In genomic region chr12:6929806-6930452, GRCh38 we compare ENCODE assay signal across 9 cellular contexts. TPM values are rescaled to one million over a fixed set of nuclear protein-coding genes. Genes with fewer than 3 reads are reported as not detected.
DNase-seq lines count a peak whose midpoint lies in the region; ATAC-seq, FAIRE-seq and TF ChIP-seq lines count a peak whose summit lies in the region.
"Had no signal": no experiment of that assay in that cellular context is flagged by ENCODE, and none has a peak within 500 bp of the region (broad histone marks: within the 10 kb centered on the region; RNA-seq: fewer than 3 reads in every experiment).

No MANE protein-coding gene starts in this region.

- no peak overlapping the region for H3K4me3 ChIP-seq in HCT116 (replicated peaks in 1 of 2; ENCODE audit: low read depth in 1 of 2, low read length in 2 of 2)
- H3K4me3 ChIP-seq in left ventricle myocardium inferior: peak overlapping the region; percentile 92
- H3K4me3 ChIP-seq in small intestine (ENCODE audit: low read depth in 1 of 2, low read length in 2 of 2): peak overlapping the region; percentile 76 to 82

- no peak for TF ChIP-seq POLR2A in HCT116 (IDR thresholded peaks at IDR 0.05; ENCODE audit: borderline replicate concordance, extremely low read depth, insufficient read depth, insufficient read length)

- ATAC-seq in HCT116: no peak
- ATAC-seq in HG02623 (IDR thresholded peaks at IDR 0.05; ENCODE audit: unreplicated experiment): no peak

- CTCF ChIA-PET in HCT116 (lab: Charles Lee): no interaction called here

- H3K9me3 ChIP-seq in HCT116 (ENCODE audit: control insufficient read depth in 1 of 2, insufficient read depth in 1 of 2, low read depth in 1 of 2, low read length in 2 of 2) (no peaks in the 10 kb centered on the region), left ventricle myocardium inferior (replicated peaks) (no peaks in the 10 kb centered on the region), small intestine (ENCODE audit: control insufficient read depth, low read depth) (no peaks in the 10 kb centered on the region)

- H3K4me3 Mint-ChIP-seq in activated T-helper 1 cell treated with anti-CD3 and anti-CD28 coated beads, Interleukin-12 subunit alpha, Interleukin-12 subunit beta, Interleukin-2, Interleukin-4 antibody, amounts not matched to agents 30 ng/mL and 10 ng/mL and 1 ng/mL, durations not matched to agents 14 hours and 24 hours and 36 hours: peak overlapping the region; percentile 93

- no peaks in the 10 kb centered on the region for H4K20me1 ChIP-seq in HCT116 (ENCODE audit: insufficient read depth)

- POLR2A ChIA-PET in HCT116 (lab: Charles Lee): no interaction called here

- H3K27ac ChIP-seq in HCT116 (ENCODE audit: low read depth, low read length): 0 out of 2 replicates have a peak overlapping the region, but pooled peaks have one; percentile 71
- H3K27ac ChIP-seq in left ventricle myocardium inferior (replicated peaks): peak overlapping the region; percentile 97
- H3K27ac ChIP-seq in small intestine (ENCODE audit: low read depth in 1 of 2, low read length in 1 of 2): peak overlapping the region; percentile 81 to 86

- peaks cover 3% of the 10 kb centered on the region for H3K27me3 Mint-ChIP-seq in activated T-helper 1 cell treated with anti-CD3 and anti-CD28 coated beads, Interleukin-12 subunit alpha, Interleukin-12 subunit beta, Interleukin-2, Interleukin-4 antibody, amounts not matched to agents 30 ng/mL and 10 ng/mL and 1 ng/mL, durations not matched to agents 14 hours and 24 hours and 36 hours (ENCODE audit: insufficient read depth)

- TF ChIP-seq CTCF in HCT116 (IDR thresholded peaks at IDR 0.05 in 2 of 3, conservative IDR thresholded peaks at IDR 0.05 in 1 of 3; ENCODE audit: borderline replicate concordance in 1 of 3, insufficient read depth in 1 of 3, low read depth in 2 of 3, low read length in 2 of 3): no peak
- TF ChIP-seq CTCF in left ventricle myocardium inferior (IDR thresholded peaks at IDR 0.05; ENCODE audit: borderline replicate concordance): no peak

- H3K79me2 ChIP-seq in HCT116 (ENCODE audit: insufficient read depth, low read length): peaks cover 62% of the 10 kb centered on the region

- H3K4me2 ChIP-seq in HCT116 (ENCODE audit: low read length): peak overlapping the region; percentile 93

- H2AFZ ChIP-seq in HCT116 (ENCODE audit: low read depth, low read length, poor library complexity, severe bottlenecking): no peak overlapping the region

- H3K36me3 Mint-ChIP-seq in activated T-helper 1 cell treated with anti-CD3 and anti-CD28 coated beads, Interleukin-12 subunit alpha, Interleukin-12 subunit beta, Interleukin-2, Interleukin-4 antibody, amounts not matched to agents 30 ng/mL and 10 ng/mL and 1 ng/mL, durations not matched to agents 14 hours and 24 hours and 36 hours (ENCODE audit: low read depth): peaks cover 18% of the 10 kb centered on the region

- H3K27me3 ChIP-seq in HCT116 (ENCODE audit: insufficient read depth, low read length): no peaks in the 10 kb centered on the region
- no peaks in the 10 kb centered on the region for H3K27me3 ChIP-seq in left ventricle myocardium inferior (ENCODE audit: low read depth)
- no peaks in the 10 kb centered on the region for H3K27me3 ChIP-seq in small intestine (ENCODE audit: control insufficient read depth in 2 of 2, insufficient read depth in 2 of 2, low read length in 2 of 2)

- peaks cover 7 to 23% of the 10 kb centered on the region in 2 experiments; a peak in 2 of 4 replicates for H3K36me3 ChIP-seq in HCT116 (ENCODE audit: control insufficient read depth in 1 of 2, insufficient read depth in 2 of 2, low read length in 2 of 2)
- peaks cover 3% of the 10 kb centered on the region for H3K36me3 ChIP-seq in left ventricle myocardium inferior
- peaks cover 3 to 4% of the 10 kb centered on the region in 2 donors for H3K36me3 ChIP-seq in small intestine (ENCODE audit: control insufficient read depth in 2 of 2, insufficient read depth in 2 of 2, low read length in 2 of 2)

- H3K4me1 Mint-ChIP-seq in activated T-helper 1 cell treated with anti-CD3 and anti-CD28 coated beads, Interleukin-12 subunit alpha, Interleukin-12 subunit beta, Interleukin-2, Interleukin-4 antibody, amounts not matched to agents 30 ng/mL and 10 ng/mL and 1 ng/mL, durations not matched to agents 14 hours and 24 hours and 36 hours (ENCODE audit: low read depth): peaks cover 63% of the 10 kb centered on the region

- 53 to 57% (median 57%) methylated on average over 3 of the region's 3 CpGs for WGBS in small intestine, 3 donors

- RAD21 ChIA-PET in HCT116 (lab: Charles Lee; ENCODE audit: low non-redundant PET in 1 of 2, low total read pairs in 2 of 2, uncharacterized antibody in 2 of 2, unreplicated experiment in 2 of 2): no interaction called here

- FAIRE-seq in small intestine (lab: Jason Lieb, UNC): no peak

- peaks cover 19 to 41% of the 10 kb centered on the region in 2 experiments for H3K4me1 ChIP-seq in HCT116 (ENCODE audit: control insufficient read depth in 1 of 2, insufficient read depth in 2 of 2, low read length in 2 of 2)
- peaks cover 94% of the 10 kb centered on the region for H3K4me1 ChIP-seq in left ventricle myocardium inferior
- peaks cover 7 to 13% of the 10 kb centered on the region in 2 donors for H3K4me1 ChIP-seq in small intestine (ENCODE audit: control insufficient read depth in 2 of 2, insufficient read depth in 1 of 2, low read depth in 1 of 2, low read length in 1 of 2)

- peak overlapping the region; percentile 96; the same call in 1 of the 2 replicates for H3K9ac ChIP-seq in HCT116 (ENCODE audit: low read length)

- no TSS peak for BruUV-seq in HCT116 (replicated peaks; lab: Mats Ljungman, UMichigan)

- H3K9me3 Mint-ChIP-seq in activated T-helper 1 cell treated with anti-CD3 and anti-CD28 coated beads, Interleukin-12 subunit alpha, Interleukin-12 subunit beta, Interleukin-2, Interleukin-4 antibody, amounts not matched to agents 30 ng/mL and 10 ng/mL and 1 ng/mL, durations not matched to agents 14 hours and 24 hours and 36 hours: no peaks in the 10 kb centered on the region

- intact Hi-C loops in HCT116 (cut with micrococcal nuclease) (loop anchor here (5.0 kb wide), 1 partner anchor 58 kb away; the partner anchor contains the start of gene SPSB2), left ventricle myocardium inferior (cut with micrococcal nuclease) (no loop called here)
- intact Hi-C loops in activated T-helper 1 cell treated with anti-CD3 and anti-CD28 coated beads, Interleukin-12 subunit alpha, Interleukin-12 subunit beta, Interleukin-2, Interleukin-4 antibody, amounts not matched to agents 30 ng/mL and 10 ng/mL and 1 ng/mL, durations not matched to agents 14 hours and 24 hours and 36 hours (cut with micrococcal nuclease): no loop called here

- TF ChIP-seq RAD21 in HCT116 (IDR thresholded peaks at IDR 0.05; ENCODE audit: low read depth): no peak

- DNase-seq in HCT116 (ENCODE audit: low read depth, low spot score): no peak
- no peak for DNase-seq in activated T-helper 1 cell treated with anti-CD3 and anti-CD28 coated beads, Interleukin-12 subunit alpha, Interleukin-12 subunit beta, Interleukin-2, Interleukin-4 antibody, amounts not matched to agents 30 ng/mL and 10 ng/mL and 1 ng/mL, durations not matched to agents 14 hours and 24 hours and 36 hours (ENCODE audit: low spot score)
- no peak for DNase-seq in left ventricle myocardium inferior
- peak; percentile 47 for DNase-seq in small intestine
- DNase-seq in NCI-H510A treated with DMSO at 0.1 percent for 48 hours (lab: John Stamatoyannopoulos, UW): no peak
- no peak for DNase-seq in activated effector memory CD4-positive, alpha-beta T cell treated with Interleukin-2 at 50 U/mL for 16 hours
- no peak for DNase-seq in NK-92 treated with Interleukin-12 subunit alpha and Interleukin-12 subunit beta, amount 100 ng/mL, for 24 hours (lab: John Stamatoyannopoulos, UW)
- DNase-seq: NCI-H1092 had no signal

- H3K27ac Mint-ChIP-seq in activated T-helper 1 cell treated with anti-CD3 and anti-CD28 coated beads, Interleukin-12 subunit alpha, Interleukin-12 subunit beta, Interleukin-2, Interleukin-4 antibody, amounts not matched to agents 30 ng/mL and 10 ng/mL and 1 ng/mL, durations not matched to agents 14 hours and 24 hours and 36 hours: peak overlapping the region; percentile 84

- no peaks in the 10 kb centered on the region for H3K9me2 ChIP-seq in HCT116 (ENCODE audit: insufficient read depth)

RNA-seq across cellular contexts. Expression of gene ATN1, which starts 2.2 kb away (rescaled TPM):
- total RNA-seq in HCT116 (2021; ENCODE audit: unreplicated experiment) (104 TPM), left ventricle myocardium inferior (71.4 TPM)
- 82.2 and 91.6 TPM in 2 replicates for polyA plus RNA-seq in HCT116 (2012)
- 70.8 and 71.2 TPM in 2 replicates for total RNA-seq in activated T-helper 1 cell treated with anti-CD3 and anti-CD28 coated beads, Interleukin-12 subunit alpha, Interleukin-12 subunit beta, Interleukin-2, Interleukin-4 antibody, amounts not matched to agents 30 ng/mL and 10 ng/mL and 1 ng/mL, durations not matched to agents 14 hours and 24 hours and 36 hours
- polyA plus RNA-seq in small intestine: 10 to 100 TPM; 34.0 to 50.6 (median 41.8) TPM

RNA-seq across cellular contexts. Expression of gene RNU7-1, which starts 13.7 kb away (rescaled TPM):
- total RNA-seq in HCT116 (2021; ENCODE audit: unreplicated experiment) (not detected), left ventricle myocardium inferior (not detected)
- polyA plus RNA-seq in HCT116 (2012): not detected in 2 replicates
- total RNA-seq in activated T-helper 1 cell treated with anti-CD3 and anti-CD28 coated beads, Interleukin-12 subunit alpha, Interleukin-12 subunit beta, Interleukin-2, Interleukin-4 antibody, amounts not matched to agents 30 ng/mL and 10 ng/mL and 1 ng/mL, durations not matched to agents 14 hours and 24 hours and 36 hours: not detected in 2 replicates
- not detected for polyA plus RNA-seq in small intestine

RNA-seq across cellular contexts. Expression of gene C12orf57, which starts 13.9 kb away (rescaled TPM):
- total RNA-seq in HCT116 (2021; ENCODE audit: unreplicated experiment) (202 TPM), left ventricle myocardium inferior (227 TPM)
- 409 and 485 TPM in 2 replicates for polyA plus RNA-seq in HCT116 (2012)
- 190 and 197 TPM in 2 replicates for total RNA-seq in activated T-helper 1 cell treated with anti-CD3 and anti-CD28 coated beads, Interleukin-12 subunit alpha, Interleukin-12 subunit beta, Interleukin-2, Interleukin-4 antibody, amounts not matched to agents 30 ng/mL and 10 ng/mL and 1 ng/mL, durations not matched to agents 14 hours and 24 hours and 36 hours
- 100 to 1,000 TPM; 185 to 379 (median 361) TPM for polyA plus RNA-seq in small intestine

RNA-seq across cellular contexts. Expression of gene ENO2, which starts 15.5 kb away (rescaled TPM):
- total RNA-seq in HCT116 (2021; ENCODE audit: unreplicated experiment): 117 TPM
- polyA plus RNA-seq in HCT116 (2012): 312 and 352 TPM in 2 replicates
- total RNA-seq in activated T-helper 1 cell treated with anti-CD3 and anti-CD28 coated beads, Interleukin-12 subunit alpha, Interleukin-12 subunit beta, Interleukin-2, Interleukin-4 antibody, amounts not matched to agents 30 ng/mL and 10 ng/mL and 1 ng/mL, durations not matched to agents 14 hours and 24 hours and 36 hours: 147 and 156 TPM in 2 replicates
- total RNA-seq in left ventricle myocardium inferior: 14.8 TPM
- polyA plus RNA-seq in small intestine: 10 to 100 TPM in 1 of 3 donors, 1 to 10 TPM in 1, under 1 TPM in 1; 0.67 to 19.1 (median 3.0) TPM

RNA-seq across cellular contexts. Expression of gene PTPN6, which starts 21.2 kb away (rescaled TPM):
- total RNA-seq in HCT116 (2021; ENCODE audit: unreplicated experiment) (47.7 TPM), left ventricle myocardium inferior (6.7 TPM)
- 63.9 and 64.2 TPM in 2 replicates for polyA plus RNA-seq in HCT116 (2012)
- 332 and 341 TPM in 2 replicates for total RNA-seq in activated T-helper 1 cell treated with anti-CD3 and anti-CD28 coated beads, Interleukin-12 subunit alpha, Interleukin-12 subunit beta, Interleukin-2, Interleukin-4 antibody, amounts not matched to agents 30 ng/mL and 10 ng/mL and 1 ng/mL, durations not matched to agents 14 hours and 24 hours and 36 hours
- 10 to 100 TPM; 40.7 to 81.1 (median 76.7) TPM for polyA plus RNA-seq in small intestine

Comparison
In these comparisons a context has a peak if more than half of its experiments do, and no peak if none do; other contexts are left out.
1. H3K4me3 ChIP-seq: peak in left ventricle myocardium inferior (single experiment) and small intestine (2 of 2); none in HCT116 (0 of 2).
2. Peak in every context shown above with its lines, with median percentiles within 50 percentile points of each other: H3K27ac ChIP-seq.